Comparison of ENCODE assay signal across 8 cellular contexts in the genomic region with DNA sequence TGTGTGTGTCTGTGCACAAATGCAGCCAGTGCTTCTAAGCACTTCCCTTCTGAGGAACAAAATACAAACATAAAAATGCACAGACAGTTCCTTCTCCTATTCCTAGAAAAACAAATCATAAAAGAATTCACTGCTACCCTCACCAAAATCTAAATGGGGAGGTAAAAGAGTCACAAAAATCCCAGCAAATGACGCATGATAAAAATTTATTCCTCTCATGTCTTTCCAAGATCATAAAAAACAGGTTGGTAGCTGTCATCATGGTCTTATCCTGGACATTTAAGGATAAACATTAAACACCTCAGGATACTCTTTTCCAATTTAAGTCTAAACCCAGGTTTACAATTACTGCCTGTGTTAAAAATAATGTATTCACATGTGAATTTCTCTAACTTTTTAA.
"Had no signal": no experiment of that assay in that cellular context is flagged by ENCODE, and none has a peak within 500 bp of the region (broad histone marks: within the 10 kb centered on the region; RNA-seq: fewer than 3 reads in every experiment).

No MANE protein-coding gene starts in this region.

- H3K9me3 ChIP-seq: HAP-1 had no signal

- H3K4me1 Mint-ChIP-seq: GM23338, H9 had no signal

- H3K9me3 Mint-ChIP-seq: GM23338, H9, HFFc6 had no signal

- H3K27ac Mint-ChIP-seq: GM23338, H9, HFFc6 had no signal

- H3K4me1 ChIP-seq: HAP-1 had no signal

- H3K27ac ChIP-seq: GM23248 had no signal

- H3K4me3 Mint-ChIP-seq: GM23338, H9, HFFc6 had no signal

- H3K36me3 ChIP-seq: HAP-1 had no signal

- DNase-seq: GM23248, GOT3, H7, H9, HCEC 1CT, HFFc6 had no signal

- H3K4me3 ChIP-seq: GM23248, GM23338, HAP-1 had no signal
